In genomic region chr2:113877651-113878594, GRCh38 we compare ENCODE assay signal across 2 cellular contexts.
TF ChIP-seq lines count a peak whose summit lies in the region.

No MANE protein-coding gene starts in this region.

TF ChIP-seq in K562, 482 proteins besides CTCF, POLR2A, EP300 and RAD21 (continued from another document):
- peak; percentile 39; the same call in 1 of the 2 replicates for TF ChIP-seq ATF3 (IDR thresholded peaks at IDR 0.05)
- TF ChIP-seq ATF3 (CRISPR knock-in tag; conservative IDR thresholded peaks at IDR 0.05): no peak
- TF ChIP-seq DPF2 (IDR thresholded peaks at IDR 0.05): 0 out of 2 replicates have a peak, but pooled peaks have one; percentile 13

TF ChIP-seq in WTC11, 78 proteins besides CTCF, POLR2A, EP300 and RAD21 (continued from another document):
- TF ChIP-seq STAT6 (CRISPR knock-in tag; conservative IDR thresholded peaks at IDR 0.05; ENCODE audit: low read depth) (no peak), FOXK1 (CRISPR knock-in tag; IDR thresholded peaks at IDR 0.05) (no peak), EMX1 (CRISPR knock-in tag; IDR thresholded peaks at IDR 0.05) (no peak), ZNF671 (CRISPR knock-in tag; IDR thresholded peaks at IDR 0.05) (no peak), ZNF425 (CRISPR knock-in tag; conservative IDR thresholded peaks at IDR 0.05) (no peak), GTF2I (CRISPR knock-in tag; conservative IDR thresholded peaks at IDR 0.05) (no peak), JUN (CRISPR knock-in tag; IDR thresholded peaks at IDR 0.05) (no peak), ZNF263 (CRISPR knock-in tag; IDR thresholded peaks at IDR 0.05; ENCODE audit: low read depth) (no peak), ZNF512 (CRISPR knock-in tag; IDR thresholded peaks at IDR 0.05; ENCODE audit: borderline replicate concordance) (no peak), CBFB (CRISPR knock-in tag; IDR thresholded peaks at IDR 0.05; ENCODE audit: low read depth) (no peak), SMAD3 (CRISPR knock-in tag; IDR thresholded peaks at IDR 0.05; ENCODE audit: borderline replicate concordance) (no peak), FOXP4 (CRISPR knock-in tag; IDR thresholded peaks at IDR 0.05) (no peak), ZBTB43 (CRISPR knock-in tag; IDR thresholded peaks at IDR 0.05) (no peak), TP53 (CRISPR knock-in tag; IDR thresholded peaks at IDR 0.05) (no peak), ARID4B (CRISPR knock-in tag; IDR thresholded peaks at IDR 0.05; ENCODE audit: borderline replicate concordance) (no peak), E2F5 (CRISPR knock-in tag; IDR thresholded peaks at IDR 0.05) (no peak), NR1H2 (CRISPR knock-in tag; IDR thresholded peaks at IDR 0.05) (no peak)
